In genomic region chr5:52854949-52855348, GRCh38 we compare ENCODE assay signal across 16 cellular contexts.
DNase-seq lines count a peak whose midpoint lies in the region; ATAC-seq and TF ChIP-seq lines count a peak whose summit lies in the region.
"Had no signal": no experiment of that assay in that cellular context is flagged by ENCODE, and none has a peak within 500 bp of the region (broad histone marks: within the 10 kb centered on the region; RNA-seq: fewer than 3 reads in every experiment).

No MANE protein-coding gene starts in this region.

- H3K4me1 Mint-ChIP-seq in endothelial cell (ENCODE audit: unreplicated experiment) = no peaks in the 10 kb centered on the region
- H3K4me1 Mint-ChIP-seq: B cell, GM23338 had no signal

- BruUV-seq in IMR-90 (replicated peaks; lab: Mats Ljungman, UMichigan) = no TSS peak

- no peak for DNase-seq in IMR-90
- no peak for DNase-seq in esophagus muscularis mucosa (ENCODE audit: extremely low spot score)
- peak; percentile 19 to 66 for DNase-seq in lung microvascular endothelial cell (ENCODE audit: low read depth in 2 of 2)
- no peak for DNase-seq in sigmoid colon
- no peak for DNase-seq in endothelial cell (ENCODE audit: low spot score)
- no peak for DNase-seq in GM23248
- DNase-seq in activated T-cell treated with anti-CD3 and anti-CD28 coated beads, Interleukin-2, amount 50 U/mL, for 1 hour = no peak
- DNase-seq: C1 segment of cervical spinal cord; CD4-positive, alpha-beta memory T cell; DMS79; H7 had no signal

- no peak overlapping the region for H3K4me2 ChIP-seq in IMR-90 (ENCODE audit: low read depth, low read length)
- no peak overlapping the region for H3K4me2 ChIP-seq in GM23248 (ENCODE audit: unreplicated experiment)
- H3K4me2 ChIP-seq: GM23338 had no signal

- H3K79me1 ChIP-seq in IMR-90 (ENCODE audit: low read depth in 1 of 2, low read length in 2 of 2) = peaks cover 16 to 48% of the 10 kb centered on the region in 2 experiments

- H2AFZ ChIP-seq in IMR-90 (replicated peaks; ENCODE audit: low read length, poor library complexity) (no peak overlapping the region), GM23248 (no peak overlapping the region)
- H2AFZ ChIP-seq: GM23338 had no signal

- no peak for TF ChIP-seq POLR2A in IMR-90 (IDR thresholded peaks at IDR 0.05; ENCODE audit: low read depth, low read length)
- TF ChIP-seq POLR2A in esophagus muscularis mucosa (IDR thresholded peaks at IDR 0.05; ENCODE audit: low read depth) = no peak
- TF ChIP-seq POLR2A in sigmoid colon (IDR thresholded peaks at IDR 0.05) = no peak

- H3K27ac Mint-ChIP-seq in endothelial cell (ENCODE audit: unreplicated experiment) = no peak overlapping the region
- H3K27ac Mint-ChIP-seq: B cell, GM23338 had no signal

- CTCF ChIA-PET in IMR-90 (lab: Yijun Ruan, JAX) = interaction anchor here (0.6 to 1.7 kb wide), 2 partner anchors 28 to 61 kb away, joined by 4 to 5 read pairs; no protein-coding TSS in a partner anchor

- peak overlapping the region; percentile 3; the same call in 1 of the 3 replicates for H2BK15ac ChIP-seq in IMR-90 (ENCODE audit: low read depth, low read length)

- TF ChIP-seq EP300 in esophagus muscularis mucosa (IDR thresholded peaks at IDR 0.05) (no peak), sigmoid colon (IDR thresholded peaks at IDR 0.05) (no peak)

- H4K5ac ChIP-seq in IMR-90 (ENCODE audit: low read depth, low read length) = peak overlapping the region; percentile 83; the same call in 1 of the 2 replicates

- H3K56ac ChIP-seq in IMR-90 (ENCODE audit: extremely low read depth, insufficient read depth, low read length) = peak overlapping the region; percentile 66

- H3K9ac ChIP-seq in IMR-90 (ENCODE audit: low read depth, low read length) (no peak overlapping the region), GM23248 (no peak overlapping the region)

- no peaks in the 10 kb centered on the region for H3K27me3 Mint-ChIP-seq in endothelial cell (ENCODE audit: unreplicated experiment)
- H3K27me3 Mint-ChIP-seq: B cell; CD4-positive, alpha-beta memory T cell had no signal

- peak overlapping the region; percentile 94 for H2BK120ac ChIP-seq in IMR-90 (ENCODE audit: low read depth, low read length)

- ATAC-seq in IMR-90 (ENCODE audit: low read depth) (no peak), HG02610 (IDR thresholded peaks at IDR 0.05; ENCODE audit: unreplicated experiment) (no peak)
- ATAC-seq: GM12878, GM23338 had no signal

- peak overlapping the region; percentile 80 for H4K91ac ChIP-seq in IMR-90 (ENCODE audit: insufficient read depth, low read depth, low read length)

- no peak overlapping the region for H3K4me3 Mint-ChIP-seq in endothelial cell (ENCODE audit: unreplicated experiment)
- H3K4me3 Mint-ChIP-seq: B cell; CD4-positive, alpha-beta memory T cell; GM23338 had no signal

- peak overlapping the region; percentile 88 for H2BK20ac ChIP-seq in IMR-90 (ENCODE audit: low read depth, low read length)

- H3K27ac ChIP-seq in IMR-90 (ENCODE audit: insufficient read depth, low read length) (peak overlapping the region; percentile 43; the same call in 1 of the 2 replicates), esophagus muscularis mucosa (replicated peaks in 1 of 4) (peak overlapping the region in 3 of 4 donors; percentile 58 to 65 (median 59)), sigmoid colon (peak overlapping the region; percentile 17 to 79 (median 67)), GM23248 (no peak overlapping the region)
- H3K27ac ChIP-seq: HL-60 had no signal

- no peaks in the 10 kb centered on the region for H3K9me3 ChIP-seq in IMR-90 (ENCODE audit: control insufficient read depth, insufficient read depth, low read length)
- no peaks in the 10 kb centered on the region for H3K9me3 ChIP-seq in esophagus muscularis mucosa
- no peaks in the 10 kb centered on the region for H3K9me3 ChIP-seq in sigmoid colon
- H3K9me3 ChIP-seq in GM23248 (ENCODE audit: low read depth) = no peaks in the 10 kb centered on the region

- H3K14ac ChIP-seq in IMR-90 (replicated peaks; ENCODE audit: low read depth, low read length) = peak overlapping the region; percentile 93

- H2BK5ac ChIP-seq in IMR-90 (ENCODE audit: low read depth, low read length, poor library complexity, severe bottlenecking) = peak overlapping the region; percentile 98

- peak overlapping the region; percentile 81 to 89; a peak in 3 of 4 replicates for H4K8ac ChIP-seq in IMR-90 (ENCODE audit: low read depth in 2 of 2, low read length in 2 of 2)

- no peaks in the 10 kb centered on the region for H3K9me3 Mint-ChIP-seq in endothelial cell (ENCODE audit: unreplicated experiment)
- H3K9me3 Mint-ChIP-seq: CD4-positive, alpha-beta memory T cell; GM23338 had no signal

- peak overlapping the region; percentile 95 for H3K18ac ChIP-seq in IMR-90 (ENCODE audit: low read depth, low read length)

- H3K79me2 ChIP-seq in GM23248 (ENCODE audit: insufficient read depth) = no peaks in the 10 kb centered on the region

- no peaks in the 10 kb centered on the region for H4K20me1 ChIP-seq in IMR-90 (ENCODE audit: insufficient read depth, low read length)
- no peaks in the 10 kb centered on the region for H4K20me1 ChIP-seq in GM23248 (ENCODE audit: insufficient read depth)

- H3K27me3 ChIP-seq in IMR-90 (ENCODE audit: control insufficient read depth, insufficient read depth, low read length) (no peaks in the 10 kb centered on the region), esophagus muscularis mucosa (no peaks in the 10 kb centered on the region), sigmoid colon (no peaks in the 10 kb centered on the region), GM23248 (replicated peaks; ENCODE audit: insufficient read depth) (no peaks in the 10 kb centered on the region)

- H3K9me1 ChIP-seq in IMR-90 (ENCODE audit: insufficient read depth, low read length) = peaks cover 4% of the 10 kb centered on the region; the same call in 1 of the 2 replicates

- WGBS in IMR-90 (ENCODE audit: extremely low coverage in 2 of 2, insufficient read length in 1 of 2), 2 experiments = no CpG with 5 or more reads among the region's 2 CpGs
- WGBS in esophagus muscularis mucosa = 55% methylated on average over 2 of the region's 2 CpGs
- WGBS in sigmoid colon, 2 donors = 87 to 89% methylated on average over 2 of the region's 2 CpGs
- 95 to 97% methylated on average over 2 of the region's 2 CpGs for WGBS in GM23248 (ENCODE audit: low coverage in 1 of 2, low lambda C conversion rate in 2 of 2, missing lambda C conversion rate in 2 of 2), 2 experiments

- POLR2A ChIA-PET in IMR-90 (lab: Charles Lee; ENCODE audit: unreplicated experiment) = no interaction called here

- H2AK5ac ChIP-seq in IMR-90 (ENCODE audit: low read depth, low read length) = peak overlapping the region; percentile 59

- dilution Hi-C loops in IMR-90 (cut with HindIII; ENCODE audit: low sequenced_read_pairs, unreplicated experiment) = no loop called here

- peaks cover 4% of the 10 kb centered on the region for H3K36me3 ChIP-seq in IMR-90 (ENCODE audit: control insufficient read depth, insufficient read depth, low read length)
- peaks cover 0 to 16% (median 0%) of the 10 kb centered on the region in 4 donors for H3K36me3 ChIP-seq in esophagus muscularis mucosa
- peaks cover 0 to 5% (median 1%) of the 10 kb centered on the region in 4 donors for H3K36me3 ChIP-seq in sigmoid colon
- no peaks in the 10 kb centered on the region for H3K36me3 ChIP-seq in GM23248 (ENCODE audit: low read depth)

- no peaks in the 10 kb centered on the region for H3K36me3 Mint-ChIP-seq in endothelial cell (ENCODE audit: low read depth, unreplicated experiment)

- H3K4ac ChIP-seq in IMR-90 (ENCODE audit: low read depth, low read length) = peak overlapping the region; percentile 92

- no peak overlapping the region for H3K4me3 ChIP-seq in IMR-90 (ENCODE audit: insufficient read depth, low read depth, low read length)
- H3K4me3 ChIP-seq in esophagus muscularis mucosa = no peak overlapping the region
- no peak overlapping the region for H3K4me3 ChIP-seq in sigmoid colon
- H3K4me3 ChIP-seq in GM23248 = no peak overlapping the region
- H3K4me3 ChIP-seq: GM12878, GM23338 had no signal

- H3K9me2 ChIP-seq in GM23248 (ENCODE audit: insufficient read depth) = no peaks in the 10 kb centered on the region

- TF ChIP-seq RAD21 in IMR-90 (IDR thresholded peaks at IDR 0.05; ENCODE audit: low read length) = no peak

- in situ Hi-C loops in IMR-90 (cut with MboI; ENCODE audit: low sequenced_read_pairs) = no loop called here
- in situ Hi-C loops in GM23248 (cut with MboI) = no loop called here

- H3K4me1 ChIP-seq in IMR-90 (ENCODE audit: control insufficient read depth, insufficient read depth, low read length) (peaks cover 19% of the 10 kb centered on the region), esophagus muscularis mucosa (peaks cover 10 to 62% (median 45%) of the 10 kb centered on the region in 4 donors), sigmoid colon (peaks cover 0 to 72% (median 54%) of the 10 kb centered on the region in 4 donors), GM23248 (ENCODE audit: insufficient read depth) (peaks cover 47% of the 10 kb centered on the region)

- no peak for TF ChIP-seq CTCF in IMR-90 (conservative IDR thresholded peaks at IDR 0.05; ENCODE audit: low read depth, low read length)
- TF ChIP-seq CTCF in esophagus muscularis mucosa (IDR thresholded peaks at IDR 0.05) = no peak
- TF ChIP-seq CTCF in sigmoid colon (IDR thresholded peaks at IDR 0.05) = no peak
- TF ChIP-seq CTCF in endothelial cell (IDR thresholded peaks at IDR 0.05; ENCODE audit: unreplicated experiment) = no peak

- peaks cover 36% of the 10 kb centered on the region for H3F3A ChIP-seq in GM23248 (ENCODE audit: insufficient read depth)

- peak overlapping the region; percentile 93 for H3K23ac ChIP-seq in IMR-90 (ENCODE audit: low read depth, low read length)

- intact Hi-C loops in IMR-90 (cut with micrococcal nuclease) = no loop called here
- intact Hi-C loops in esophagus muscularis mucosa (cut with DNase I) = no loop called here
- intact Hi-C loops in sigmoid colon (cut with DNase I) = no loop called here

- no peak overlapping the region for H2AK9ac ChIP-seq in IMR-90 (replicated peaks; ENCODE audit: low read depth, low read length, poor library complexity)

TF ChIP-seq in IMR-90, 13 proteins besides CTCF, POLR2A, EP300 and RAD21:
- TF ChIP-seq MAZ (IDR thresholded peaks at IDR 0.05; ENCODE audit: borderline replicate concordance, low read depth, low read length) (no peak), BHLHE40 (IDR thresholded peaks at IDR 0.05; ENCODE audit: low read depth, low read length) (no peak)

Comparison
In these comparisons a context has a peak if more than half of its experiments do, and no peak if none do; other contexts are left out.
1. DNase-seq: peak in lung microvascular endothelial cell (2 of 2); none in IMR-90 (single experiment), esophagus muscularis mucosa (single experiment), sigmoid colon (single experiment), endothelial cell (single experiment), GM23248 (single experiment) and activated T-cell treated with anti-CD3 and anti-CD28 coated beads, Interleukin-2, amount 50 U/mL, for 1 hour (single experiment).